In genomic region chr9:135592331-135592590, GRCh38 we compare ENCODE assay signal across 27 cellular contexts. TPM values are rescaled to one million over a fixed set of nuclear protein-coding genes. Genes with fewer than 3 reads are reported as not detected.
"Had no signal": no experiment of that assay in that cellular context is flagged by ENCODE, and none has a peak within 500 bp of the region (broad histone marks: within the 10 kb centered on the region; RNA-seq: fewer than 3 reads in every experiment).

No MANE protein-coding gene starts in this region.

- DNase-seq: dermis blood vessel endothelial cell; effector memory CD8-positive, alpha-beta T cell; foreskin fibroblast; gastrocnemius medialis; left colon; left ventricle myocardium superior; lower lobe of right lung; right cardiac atrium; sigmoid colon; stimulated activated CD4-positive, alpha-beta T cell treated with anti-CD3 and anti-CD28 coated beads, Interleukin-2, amount 100 ng/mL, for 24 hours; stimulated activated naive CD4-positive, alpha-beta T cell treated with Interleukin-2 at 50 U/mL for 16 hours; substantia nigra had no signal

- H3K4me1 ChIP-seq: gastrocnemius medialis, lower lobe of right lung, neural progenitor cell, psoas muscle, sigmoid colon, testis, tibial artery had no signal

- H3K9me3 Mint-ChIP-seq: effector memory CD8-positive, alpha-beta T cell; type B pancreatic cell had no signal

- H3K9ac ChIP-seq: neural progenitor cell had no signal

- H3K4me3 Mint-ChIP-seq: effector memory CD8-positive, alpha-beta T cell; nephron; neural progenitor cell; stimulated activated effector memory CD8-positive, alpha-beta T cell treated with anti-CD3 and anti-CD28 coated beads, Interleukin-12 subunit alpha, Interleukin-12 subunit beta, amount 100 ng/mL, for 72 hours; type B pancreatic cell had no signal

- H3K4me1 Mint-ChIP-seq: nephron; neural progenitor cell; stimulated activated effector memory CD8-positive, alpha-beta T cell treated with anti-CD3 and anti-CD28 coated beads, Interleukin-12 subunit alpha, Interleukin-12 subunit beta, amount 100 ng/mL, for 72 hours had no signal

- H3K36me3 ChIP-seq: gastrocnemius medialis, lower lobe of right lung, neural progenitor cell, sigmoid colon, tibial artery had no signal

- H3K27ac ChIP-seq: coronary artery, gastrocnemius medialis, lower lobe of right lung, neural progenitor cell, psoas muscle, sigmoid colon, testis, tibial artery had no signal

- H3K4me2 ChIP-seq: neural progenitor cell had no signal

- H3K9me3 ChIP-seq: gastrocnemius medialis, lower lobe of right lung, psoas muscle, testis had no signal

- ATAC-seq: effector memory CD8-positive, alpha-beta T cell; gastrocnemius medialis; left colon; left ventricle myocardium superior; psoas muscle; right cardiac atrium; stimulated activated effector memory CD8-positive, alpha-beta T cell treated with anti-CD3 and anti-CD28 coated beads, Interleukin-12 subunit alpha, Interleukin-12 subunit beta, amount 100 ng/mL, for 72 hours had no signal

- H3K27me3 Mint-ChIP-seq: type B pancreatic cell had no signal

- H3K27ac Mint-ChIP-seq: effector memory CD8-positive, alpha-beta T cell; nephron; neural progenitor cell; stimulated activated effector memory CD8-positive, alpha-beta T cell treated with anti-CD3 and anti-CD28 coated beads, Interleukin-12 subunit alpha, Interleukin-12 subunit beta, amount 100 ng/mL, for 72 hours; type B pancreatic cell had no signal

- H3K4me3 ChIP-seq: coronary artery, gastrocnemius medialis, lower lobe of right lung, neural progenitor cell, psoas muscle, sigmoid colon, testis, tibial artery had no signal

- H2AFZ ChIP-seq: neural progenitor cell had no signal

- H3K27me3 ChIP-seq: neural progenitor cell, testis had no signal

- H3K36me3 Mint-ChIP-seq: neural progenitor cell; stimulated activated effector memory CD8-positive, alpha-beta T cell treated with anti-CD3 and anti-CD28 coated beads, Interleukin-12 subunit alpha, Interleukin-12 subunit beta, amount 100 ng/mL, for 72 hours; type B pancreatic cell had no signal

RNA-seq across cellular contexts. Expression of gene PAEP, which starts 30.7 kb away (rescaled TPM):
- total RNA-seq: dermis blood vessel endothelial cell, gastrocnemius medialis, glomerular endothelial cell, kidney epithelial cell, left colon, left ventricle myocardium superior, lower lobe of right lung, mononuclear cell, osteocyte, psoas muscle, renal cortical epithelial cell, right cardiac atrium, sigmoid colon, skeletal muscle tissue, testis had no signal
- polyA plus RNA-seq: esophagus, psoas muscle, right cardiac atrium, sigmoid colon had no signal

RNA-seq across cellular contexts. Expression of gene OBP2A, which starts 46.3 kb away (rescaled TPM):
- total RNA-seq: dermis blood vessel endothelial cell, gastrocnemius medialis, glomerular endothelial cell, kidney epithelial cell, left colon, left ventricle myocardium superior, lower lobe of right lung, mononuclear cell, osteocyte, psoas muscle, renal cortical epithelial cell, right cardiac atrium, sigmoid colon, skeletal muscle tissue had no signal
- polyA plus RNA-seq: esophagus, psoas muscle, right cardiac atrium, sigmoid colon had no signal

RNA-seq across cellular contexts. Expression of gene GLT6D1, which starts 47.1 kb away (rescaled TPM):
- total RNA-seq: dermis blood vessel endothelial cell, gastrocnemius medialis, glomerular endothelial cell, kidney epithelial cell, left colon, left ventricle myocardium superior, lower lobe of right lung, mononuclear cell, osteocyte, psoas muscle, renal cortical epithelial cell, right cardiac atrium, sigmoid colon, skeletal muscle tissue had no signal
- polyA plus RNA-seq: esophagus, psoas muscle, right cardiac atrium, sigmoid colon had no signal
